In genomic region chr7:43537765-43538403, GRCh38 we compare ENCODE assay signal across 1 cellular context.
TF ChIP-seq lines count a peak whose summit lies in the region.

No MANE protein-coding gene starts in this region.

TF ChIP-seq in WTC11, 78 proteins besides CTCF, POLR2A, EP300 and RAD21 (continued from another document):
- no peak for TF ChIP-seq ZNF532 (CRISPR knock-in tag; IDR thresholded peaks at IDR 0.05; ENCODE audit: borderline replicate concordance)
